Comparison of ENCODE assay signal across 1 cellular context in genomic region chr1:156163712-156164464, GRCh38.
TF ChIP-seq lines count a peak whose summit lies in the region.

No MANE protein-coding gene starts in this region.

TF ChIP-seq in K562, 482 proteins besides CTCF, POLR2A, EP300 and RAD21:
- TF ChIP-seq IFI16 (CRISPR knock-in tag; IDR thresholded peaks at IDR 0.05), result no peak
- no peak for TF ChIP-seq SRF (CRISPR knock-in tag; IDR thresholded peaks at IDR 0.05)
- TF ChIP-seq ZNF311 (CRISPR knock-in tag; IDR thresholded peaks at IDR 0.05), result no peak
- no peak for TF ChIP-seq AFF1 (IDR thresholded peaks at IDR 0.05; ENCODE audit: low read depth in 1 of 2, partially characterized antibody in 2 of 2)
- TF ChIP-seq E2F1 (CRISPR knock-in tag; IDR thresholded peaks at IDR 0.05), result no peak
- TF ChIP-seq ZKSCAN8 (CRISPR knock-in tag; IDR thresholded peaks at IDR 0.05), result no peak
- peak; percentile 49 for TF ChIP-seq PKNOX1 (IDR thresholded peaks at IDR 0.05)
- TF ChIP-seq CCAR2 (IDR thresholded peaks at IDR 0.05; ENCODE audit: low read depth, low read length), result no peak
- no peak for TF ChIP-seq ZNF140 (CRISPR knock-in tag; IDR thresholded peaks at IDR 0.05)
- TF ChIP-seq MEIS2 (IDR thresholded peaks at IDR 0.05; ENCODE audit: partially characterized antibody), result peak; percentile 66
- no peak for TF ChIP-seq ILK (tag; IDR thresholded peaks at IDR 0.05; ENCODE audit: borderline replicate concordance, low read depth)
- TF ChIP-seq MTA3 (IDR thresholded peaks at IDR 0.05; ENCODE audit: borderline replicate concordance), result no peak
- no peak for TF ChIP-seq NR2C2 (CRISPR knock-in tag; IDR thresholded peaks at IDR 0.05)
- TF ChIP-seq NR2C2 (tag; IDR thresholded peaks at IDR 0.05), result no peak
- TF ChIP-seq ZC3H4 (CRISPR knock-in tag; IDR thresholded peaks at IDR 0.05; ENCODE audit: borderline replicate concordance), result no peak
- no peak for TF ChIP-seq STAT5A (IDR thresholded peaks at IDR 0.05; ENCODE audit: borderline replicate concordance, low read length)
- 0 out of 4 replicates have a peak, but pooled peaks of 1 of the 2 experiments have one; percentile 14 for TF ChIP-seq KDM1A (IDR thresholded peaks at IDR 0.05)
- TF ChIP-seq ZNF277 (CRISPR knock-in tag; IDR thresholded peaks at IDR 0.05; ENCODE audit: borderline replicate concordance), result no peak
- no peak for TF ChIP-seq SMARCA5 (IDR thresholded peaks at IDR 0.05)
- no peak for TF ChIP-seq RB1 (IDR thresholded peaks at IDR 0.05; ENCODE audit: low read depth)
- no peak for TF ChIP-seq PBX2 (CRISPR knock-in tag; IDR thresholded peaks at IDR 0.05; ENCODE audit: low read depth)
- TF ChIP-seq PBX2 (tag; conservative IDR thresholded peaks at IDR 0.05; ENCODE audit: low read depth), result peak; percentile 67; the same call in 1 of the 2 replicates
- TF ChIP-seq ZNF764 (CRISPR knock-in tag; IDR thresholded peaks at IDR 0.05; ENCODE audit: low read depth), result no peak
- no peak for TF ChIP-seq ZNF224 (CRISPR knock-in tag; IDR thresholded peaks at IDR 0.05)
